22 cellular contexts compared by ENCODE assay signal in genomic region chrX:125444659-125445058, GRCh38.
DNase-seq lines count a peak whose midpoint lies in the region; ATAC-seq, FAIRE-seq and TF ChIP-seq lines count a peak whose summit lies in the region.
"Had no signal": no experiment of that assay in that cellular context is flagged by ENCODE, and none has a peak within 500 bp of the region (broad histone marks: within the 10 kb centered on the region; RNA-seq: fewer than 3 reads in every experiment).

No MANE protein-coding gene starts in this region.

- no peak for TF ChIP-seq CTCF in mammary epithelial cell (conservative IDR thresholded peaks at IDR 0.05 in 1 of 2, IDR thresholded peaks at IDR 0.05 in 1 of 2; ENCODE audit: extremely low read depth in 1 of 2, insufficient read depth in 1 of 2, low read depth in 1 of 2, low read length in 2 of 2)
- TF ChIP-seq CTCF in breast epithelium (IDR thresholded peaks at IDR 0.05) = no peak
- no peak for TF ChIP-seq CTCF in bronchial epithelial cell (IDR thresholded peaks at IDR 0.05; ENCODE audit: insufficient read depth, low read length, severe bottlenecking)
- TF ChIP-seq CTCF in smooth muscle cell (IDR thresholded peaks at IDR 0.05; ENCODE audit: borderline replicate concordance, insufficient read depth, poor library complexity, severe bottlenecking) = no peak

- peaks cover 0 to 15% of the 10 kb centered on the region in 2 donors for H3K9me3 Mint-ChIP-seq in stimulated activated naive CD8-positive, alpha-beta T cell treated with anti-CD3 and anti-CD28 coated beads, Interleukin-15, amount 100 ng/mL, for 72 hours

- TF ChIP-seq POLR2A in breast epithelium (IDR thresholded peaks at IDR 0.05) = no peak

- CTCF ChIA-PET in mammary epithelial cell (lab: Charles Lee; ENCODE audit: low non-redundant PET) = no interaction called here

- BruUV-seq in mammary epithelial cell (replicated peaks; lab: Mats Ljungman, UMichigan) = no TSS peak

- H3K27me3 ChIP-seq in mammary epithelial cell (ENCODE audit: insufficient read depth, low read length) (no peaks in the 10 kb centered on the region), breast epithelium (no peaks in the 10 kb centered on the region), bronchial epithelial cell (ENCODE audit: control insufficient read depth, insufficient read depth, low read length) (no peaks in the 10 kb centered on the region), smooth muscle cell (ENCODE audit: low read depth) (no peaks in the 10 kb centered on the region)

- intact Hi-C loops in mammary epithelial cell (cut with micrococcal nuclease) (no loop called here), breast epithelium (cut with DNase I; ENCODE audit: low total_unique reads) (no loop called here)

- no peaks in the 10 kb centered on the region for H3F3A ChIP-seq in smooth muscle cell (ENCODE audit: low read depth)

- WGBS in mammary epithelial cell (ENCODE audit: low coverage, missing lambda C conversion rate) = 56% methylated on average over 1 of the region's 1 CpG
- 75% methylated on average over 1 of the region's 1 CpG for WGBS in smooth muscle cell (ENCODE audit: low lambda C conversion rate)

- no peak overlapping the region for H3K27ac Mint-ChIP-seq in stimulated activated naive CD8-positive, alpha-beta T cell treated with anti-CD3 and anti-CD28 coated beads, Interleukin-15, amount 100 ng/mL, for 72 hours

- H3K4me1 Mint-ChIP-seq in stimulated activated naive CD8-positive, alpha-beta T cell treated with anti-CD3 and anti-CD28 coated beads, Interleukin-15, amount 100 ng/mL, for 72 hours = no peaks in the 10 kb centered on the region

- H3K9ac ChIP-seq in mammary epithelial cell (ENCODE audit: insufficient read depth, low read length) = no peak overlapping the region
- H3K9ac ChIP-seq in smooth muscle cell (ENCODE audit: low read depth) = no peak overlapping the region

- in situ Hi-C loops in mammary epithelial cell (cut with MboI; ENCODE audit: low sequenced_read_pairs in 2 of 2) = no loop called here

- no peaks in the 10 kb centered on the region for H3K4me1 ChIP-seq in mammary epithelial cell (ENCODE audit: insufficient read depth, low read length)
- H3K4me1 ChIP-seq in breast epithelium = no peaks in the 10 kb centered on the region
- H3K4me1 ChIP-seq in smooth muscle cell (ENCODE audit: low read depth) = no peaks in the 10 kb centered on the region

- no peak overlapping the region for H3K27ac ChIP-seq in mammary epithelial cell (ENCODE audit: insufficient read depth, low read depth, low read length)
- no peak overlapping the region for H3K27ac ChIP-seq in breast epithelium
- peak overlapping the region; percentile 19 for H3K27ac ChIP-seq in smooth muscle cell (ENCODE audit: low read depth)
- H3K27ac ChIP-seq: 22Rv1 had no signal

- H3K4me2 ChIP-seq in mammary epithelial cell (ENCODE audit: insufficient read depth, low read depth, low read length) = no peak overlapping the region
- H3K4me2 ChIP-seq in smooth muscle cell = no peak overlapping the region

- peak overlapping the region; percentile 24 for H2AFZ ChIP-seq in mammary epithelial cell (ENCODE audit: low read depth, low read length)
- no peak overlapping the region for H2AFZ ChIP-seq in smooth muscle cell (ENCODE audit: low read depth)

- H3K9me3 ChIP-seq in mammary epithelial cell (replicated peaks; ENCODE audit: insufficient read depth, low read length) (peaks cover 4% of the 10 kb centered on the region), breast epithelium (peaks cover 0 to 6% of the 10 kb centered on the region in 2 donors), smooth muscle cell (replicated peaks; ENCODE audit: low read depth) (no peaks in the 10 kb centered on the region)

- no peak overlapping the region for H3K4me3 Mint-ChIP-seq in stimulated activated naive CD8-positive, alpha-beta T cell treated with anti-CD3 and anti-CD28 coated beads, Interleukin-15, amount 100 ng/mL, for 72 hours

- ATAC-seq in HG03045 (IDR thresholded peaks at IDR 0.05; ENCODE audit: unreplicated experiment) = no peak
- ATAC-seq in stimulated activated naive CD8-positive, alpha-beta T cell treated with anti-CD3 and anti-CD28 coated beads, Interleukin-15, amount 100 ng/mL, for 72 hours = no peak
- ATAC-seq: HCT116 had no signal

- H3K27me3 Mint-ChIP-seq in stimulated activated naive CD8-positive, alpha-beta T cell treated with anti-CD3 and anti-CD28 coated beads, Interleukin-15, amount 100 ng/mL, for 72 hours = no peaks in the 10 kb centered on the region

- dilution Hi-C loops in mammary epithelial cell (cut with HindIII; ENCODE audit: low sequenced_read_pairs) = no loop called here

- H3K79me2 ChIP-seq in mammary epithelial cell (ENCODE audit: insufficient read depth, low read length) (no peaks in the 10 kb centered on the region), smooth muscle cell (ENCODE audit: low read depth) (no peaks in the 10 kb centered on the region)

- H3K36me3 ChIP-seq in mammary epithelial cell (ENCODE audit: insufficient read depth, low read length) = no peaks in the 10 kb centered on the region
- no peaks in the 10 kb centered on the region for H3K36me3 ChIP-seq in breast epithelium
- no peaks in the 10 kb centered on the region for H3K36me3 ChIP-seq in bronchial epithelial cell (ENCODE audit: control insufficient read depth, insufficient read depth, low read length)
- H3K36me3 ChIP-seq in smooth muscle cell (ENCODE audit: low read depth) = no peaks in the 10 kb centered on the region

- H3K4me3 ChIP-seq in mammary epithelial cell (replicated peaks in 1 of 3; ENCODE audit: insufficient read depth in 1 of 3, low read depth in 2 of 3, low read length in 3 of 3) (no peak overlapping the region), breast epithelium (no peak overlapping the region), bronchial epithelial cell (ENCODE audit: low read depth, low read length) (no peak overlapping the region), smooth muscle cell (no peak overlapping the region)

- H4K20me1 ChIP-seq in mammary epithelial cell (ENCODE audit: insufficient read depth, low read length) (no peaks in the 10 kb centered on the region), smooth muscle cell (ENCODE audit: low read depth) (no peaks in the 10 kb centered on the region)

- DNase-seq in mammary epithelial cell (no peak), breast epithelium (ENCODE audit: low spot score in 2 of 2) (no peak), bronchial epithelial cell (ENCODE audit: low read depth) (peak; percentile 22), iPS-NIHi7 (ENCODE audit: extremely low spot score) (peak; percentile 14), smooth muscle cell (lab: John Stamatoyannopoulos, UW; ENCODE audit: unreplicated experiment) (no peak), T-helper 1 cell (no peak)
- no peak for DNase-seq in stimulated activated naive CD8-positive, alpha-beta T cell treated with anti-CD3 and anti-CD28 coated beads, Interleukin-15, amount 100 ng/mL, for 72 hours
- DNase-seq: AML-193, COR-L47, DMS 273 treated with DMSO at 0.1 percent for 48 hours, DND-41, GOT3, NCI-H1105 treated with DMSO at 0.1 percent for 48 hours, NCI-H1694, NCI-H2081 treated with DMSO at 0.1 percent for 48 hours, NCI-H446 treated with DMSO at 0.1 percent for 48 hours, NCI-H748 treated with DMSO at 0.1 percent for 48 hours, Right ventricle myocardium superior had no signal

- FAIRE-seq in bronchial epithelial cell (lab: Jason Lieb, UNC) = no peak
- FAIRE-seq: G401.6 had no signal

Comparison
In these comparisons a context has a peak if more than half of its experiments do, and no peak if none do; other contexts are left out.
1. DNase-seq: peak in bronchial epithelial cell (single experiment) and iPS-NIHi7 (single experiment); none in mammary epithelial cell (single experiment), breast epithelium (0 of 2), smooth muscle cell (single experiment), T-helper 1 cell (0 of 5) and stimulated activated naive CD8-positive, alpha-beta T cell treated with anti-CD3 and anti-CD28 coated beads, Interleukin-15, amount 100 ng/mL, for 72 hours (0 of 2).